1 cellular context compared by ENCODE assay signal in genomic region chr11:45846974-45847907, GRCh38.
TF ChIP-seq lines count a peak whose summit lies in the region.

TSS of gene CRY2 (plus strand) at chr11:45847475. CDS start at chr11:45847491, 16 bp downstream.

TF ChIP-seq in HepG2, 621 proteins besides CTCF, POLR2A, EP300 and RAD21 (continued from another document and continues in another):
- TF ChIP-seq RNF219 (CRISPR knock-in tag; IDR thresholded peaks at IDR 0.05) (0 out of 2 replicates have a peak, but pooled peaks have one; percentile 63), UBTF (CRISPR knock-in tag; IDR thresholded peaks at IDR 0.05) (peak; percentile 91), NFE2L2 (IDR thresholded peaks at IDR 0.05; ENCODE audit: low read length) (no peak), ATF2 (CRISPR knock-in tag; IDR thresholded peaks at IDR 0.05) (peak; percentile 38; the same call in 1 of the 2 replicates), NFE2L1 (CRISPR knock-in tag; IDR thresholded peaks at IDR 0.05; ENCODE audit: borderline replicate concordance) (peak; percentile 69; the same call in 1 of the 2 replicates), HMGA1 (CRISPR knock-in tag; conservative IDR thresholded peaks at IDR 0.05) (no peak), ZNF772 (CRISPR knock-in tag; IDR thresholded peaks at IDR 0.05) (peak; percentile 88; the same call in 1 of the 2 replicates), BCL6 (CRISPR knock-in tag; IDR thresholded peaks at IDR 0.05) (0 out of 2 replicates have a peak, but pooled peaks have one; percentile 15), REST (IDR thresholded peaks at IDR 0.05; ENCODE audit: borderline replicate concordance in 1 of 2, low read depth in 1 of 2, low read length in 2 of 2) (peak in 1 of 2 experiments; percentile 30; a peak in 2 of 4 replicates), POLR2G (IDR thresholded peaks at IDR 0.05; ENCODE audit: low read depth, low read length) (peak; percentile 87), DNMT1 (CRISPR knock-in tag; IDR thresholded peaks at IDR 0.05) (0 out of 2 replicates have a peak, but pooled peaks have one; percentile 41), GPBP1L1 (CRISPR knock-in tag; IDR thresholded peaks at IDR 0.05) (no peak), AHR (CRISPR knock-in tag; IDR thresholded peaks at IDR 0.05) (no peak), NFE2 (CRISPR knock-in tag; IDR thresholded peaks at IDR 0.05) (no peak), ZNF564 (CRISPR knock-in tag; IDR thresholded peaks at IDR 0.05) (peak; percentile 85), ZHX1 (CRISPR knock-in tag; IDR thresholded peaks at IDR 0.05; ENCODE audit: low read depth) (peak; percentile 53), IKZF4 (CRISPR knock-in tag; IDR thresholded peaks at IDR 0.05; ENCODE audit: borderline replicate concordance, low read depth, not compliant biosample characterization) (peak; percentile 72), TFDP1 (CRISPR knock-in tag; IDR thresholded peaks at IDR 0.05; ENCODE audit: borderline replicate concordance) (peak; percentile 67; the same call in 1 of the 2 replicates), MATR3 (CRISPR knock-in tag; IDR thresholded peaks at IDR 0.05) (no peak), HNRNPL (IDR thresholded peaks at IDR 0.05; ENCODE audit: low read depth, low read length) (no peak), ZNF800 (CRISPR knock-in tag; IDR thresholded peaks at IDR 0.05) (peak; percentile 68; the same call in 1 of the 2 replicates), ZFX (CRISPR knock-in tag; IDR thresholded peaks at IDR 0.05; ENCODE audit: low read depth) (peak; percentile 96), ATRX (CRISPR knock-in tag; IDR thresholded peaks at IDR 0.05; ENCODE audit: borderline replicate concordance) (no peak), TEF (CRISPR knock-in tag; IDR thresholded peaks at IDR 0.05) (no peak), ZNF891 (CRISPR knock-in tag; IDR thresholded peaks at IDR 0.05) (peak; percentile 91), BCL3 (CRISPR knock-in tag; IDR thresholded peaks at IDR 0.05) (peak; percentile 72; the same call in 1 of the 2 replicates), ZNF546 (CRISPR knock-in tag; conservative IDR thresholded peaks at IDR 0.05) (peak; percentile 76; the same call in 1 of the 2 replicates), CCAR2 (optimal IDR thresholded peaks at IDR 0.05; ENCODE audit: low read depth, low read length) (no peak), DBP (CRISPR knock-in tag; IDR thresholded peaks at IDR 0.05; ENCODE audit: not compliant biosample characterization) (peak; percentile 82), POLR2AphosphoS2 (IDR thresholded peaks at IDR 0.05; ENCODE audit: low read depth, low read length) (no peak), HDAC1 (CRISPR knock-in tag; IDR thresholded peaks at IDR 0.05) (peak; percentile 94), MAX (IDR thresholded peaks at IDR 0.05) (peak; percentile 99), CREBL2 (CRISPR knock-in tag; IDR thresholded peaks at IDR 0.05; ENCODE audit: borderline replicate concordance) (0 out of 2 replicates have a peak, but pooled peaks have one; percentile 68), CEBPB (IDR thresholded peaks at IDR 0.05; ENCODE audit: borderline replicate concordance, low read depth, low read length) (no peak), PRPF4 (IDR thresholded peaks at IDR 0.05; ENCODE audit: low read depth, low read length, poor library complexity, severe bottlenecking) (no peak), KLF16 (CRISPR knock-in tag; IDR thresholded peaks at IDR 0.05) (peak; percentile 18 to 88; a peak in 2 of 4 replicates)
